In genomic region chr2:160465406-160465805, GRCh38 we compare ENCODE assay signal across 18 cellular contexts. TPM values are rescaled to one million over a fixed set of nuclear protein-coding genes. Genes with fewer than 3 reads are reported as not detected.
A peak's percentile ranks its signal among the peaks of the same experiment; 100 is the strongest.
DNase-seq lines count a peak whose midpoint lies in the region; ATAC-seq and TF ChIP-seq lines count a peak whose summit lies in the region.
"Had no signal": no experiment of that assay in that cellular context is flagged by ENCODE, and none has a peak within 500 bp of the region (broad histone marks: within the 10 kb centered on the region; RNA-seq: fewer than 3 reads in every experiment).

No MANE protein-coding gene starts in this region.

- CTCF ChIA-PET in T-cell (lab: Charles Lee), result interaction anchor here in 1 of 2 donors (0.6 to 1.5 kb wide), 2 partner anchors 21 to 72 kb away, joined by 3 to 4 read pairs; no protein-coding TSS in a partner anchor

- TF ChIP-seq POLR2A in gastroesophageal sphincter (IDR thresholded peaks at IDR 0.05), result no peak

- no peaks in the 10 kb centered on the region for H3K9me3 Mint-ChIP-seq in activated naive CD4-positive, alpha-beta T cell treated with anti-CD3 and anti-CD28 coated beads, Interleukin-2, amount 50 U/mL, for 24 hours
- H3K9me3 Mint-ChIP-seq in T-cell, result no peaks in the 10 kb centered on the region
- H3K9me3 Mint-ChIP-seq in stimulated activated naive CD8-positive, alpha-beta T cell treated with anti-CD3 and anti-CD28 coated beads, Interleukin-15, amount 100 ng/mL, for 72 hours, result no peaks in the 10 kb centered on the region

- H3K4me1 ChIP-seq in gastroesophageal sphincter, result peaks cover 6 to 80% (median 16%) of the 10 kb centered on the region in 3 donors
- H3K4me1 ChIP-seq: prostate gland had no signal

- no peaks in the 10 kb centered on the region for H3K27me3 ChIP-seq in gastroesophageal sphincter
- H3K27me3 ChIP-seq: cardiac muscle cell, stomach had no signal

- TF ChIP-seq CTCF in gastroesophageal sphincter (IDR thresholded peaks at IDR 0.05), result no peak

- H3K36me3 ChIP-seq in gastroesophageal sphincter, result no peaks in the 10 kb centered on the region
- H3K36me3 ChIP-seq: cardiac muscle cell, prostate gland, stomach had no signal

- H3K4me3 ChIP-seq in gastroesophageal sphincter, result no peak overlapping the region
- H3K4me3 ChIP-seq: cardiac muscle cell, prostate gland, stomach had no signal

- peak overlapping the region in 2 of 4 donors; percentile 18 to 54 for H3K27ac ChIP-seq in gastroesophageal sphincter
- H3K27ac ChIP-seq: cardiac muscle cell, prostate gland had no signal

- H3K4me3 Mint-ChIP-seq in activated naive CD4-positive, alpha-beta T cell treated with anti-CD3 and anti-CD28 coated beads, Interleukin-2, amount 50 U/mL, for 24 hours, result peak overlapping the region; percentile 64
- peak overlapping the region in 1 of 3 donors; percentile 49 for H3K4me3 Mint-ChIP-seq in T-cell
- H3K4me3 Mint-ChIP-seq in stimulated activated naive CD8-positive, alpha-beta T cell treated with anti-CD3 and anti-CD28 coated beads, Interleukin-15, amount 100 ng/mL, for 72 hours, result no peak overlapping the region
- H3K4me3 Mint-ChIP-seq: activated CD8-positive, alpha-beta memory T cell treated with anti-CD3 and anti-CD28 coated beads, Interleukin-2, amount 10 ng/mL, durations not matched to agents 7 days and 5 days; activated naive CD8-positive, alpha-beta T cell treated with anti-CD3 and anti-CD28 coated beads, Interleukin-2, amount 10 ng/mL, durations not matched to agents 7 days and 5 days had no signal

- peaks cover 6% of the 10 kb centered on the region for H3K36me3 Mint-ChIP-seq in activated naive CD4-positive, alpha-beta T cell treated with anti-CD3 and anti-CD28 coated beads, Interleukin-2, amount 50 U/mL, for 24 hours
- H3K36me3 Mint-ChIP-seq in T-cell, result peaks cover 5% of the 10 kb centered on the region

- peak; percentile 33 to 74 (median 52) for ATAC-seq in T-cell (replicated peaks in 1 of 4)
- peak; percentile 48 for ATAC-seq in gastroesophageal sphincter
- ATAC-seq in stimulated activated naive CD8-positive, alpha-beta T cell treated with anti-CD3 and anti-CD28 coated beads, Interleukin-15, amount 100 ng/mL, for 72 hours, result peak; percentile 87
- ATAC-seq: activated CD8-positive, alpha-beta memory T cell treated with anti-CD3 and anti-CD28 coated beads, Interleukin-2, amount 10 ng/mL, durations not matched to agents 7 days and 5 days had no signal

- WGBS in gastroesophageal sphincter (ENCODE audit: low coverage in 1 of 2), 2 donors, result 100% methylated on average over 1 to 2 of the region's 3 CpGs

- no peak for DNase-seq in activated naive CD4-positive, alpha-beta T cell treated with anti-CD3 and anti-CD28 coated beads, Interleukin-2, amount 50 U/mL, for 16 hours
- DNase-seq in T-cell (no peak), GM19238 (ENCODE audit: insufficient read length, low spot score) (no peak), NCI-H446 treated with DMSO at 0.1 percent for 48 hours (lab: John Stamatoyannopoulos, UW) (no peak)
- no peak for DNase-seq in stimulated activated naive CD8-positive, alpha-beta T cell treated with anti-CD3 and anti-CD28 coated beads, Interleukin-15, amount 100 ng/mL, for 72 hours
- no peak for DNase-seq in effector CD4-positive, alpha-beta T cell
- DNase-seq: activated CD8-positive, alpha-beta memory T cell treated with anti-CD3 and anti-CD28 coated beads, Interleukin-2, amount 10 ng/mL, durations not matched to agents 7 days and 5 days; activated naive CD8-positive, alpha-beta T cell treated with anti-CD3 and anti-CD28 coated beads, Interleukin-2, amount 10 ng/mL, durations not matched to agents 7 days and 5 days; GF-D8; KG1; NCI-H1105; stimulated activated CD4-positive, alpha-beta T cell treated with anti-CD3 and anti-CD28 coated beads, Interleukin-12 subunit alpha, Interleukin-12 subunit beta, amount 100 ng/mL, for 4 hours; stomach; SW 1271 had no signal

- H3K4me1 Mint-ChIP-seq in activated naive CD4-positive, alpha-beta T cell treated with anti-CD3 and anti-CD28 coated beads, Interleukin-2, amount 50 U/mL, for 24 hours, result peaks cover 93% of the 10 kb centered on the region
- H3K4me1 Mint-ChIP-seq in T-cell, result peaks cover 79 to 90% (median 90%) of the 10 kb centered on the region in 3 donors
- peaks cover 59% of the 10 kb centered on the region for H3K4me1 Mint-ChIP-seq in stimulated activated naive CD8-positive, alpha-beta T cell treated with anti-CD3 and anti-CD28 coated beads, Interleukin-15, amount 100 ng/mL, for 72 hours

- POLR2A ChIA-PET in T-cell (lab: Charles Lee), result no interaction called here

- H3K9me3 ChIP-seq in gastroesophageal sphincter, result no peaks in the 10 kb centered on the region
- H3K9me3 ChIP-seq: prostate gland, stomach had no signal

- no peak for TF ChIP-seq EP300 in gastroesophageal sphincter (IDR thresholded peaks at IDR 0.05)

- peak overlapping the region; percentile 93 for H3K27ac Mint-ChIP-seq in activated naive CD4-positive, alpha-beta T cell treated with anti-CD3 and anti-CD28 coated beads, Interleukin-2, amount 50 U/mL, for 24 hours
- peak overlapping the region; percentile 29 to 69 for H3K27ac Mint-ChIP-seq in T-cell
- peak overlapping the region; percentile 13 to 79 for H3K27ac Mint-ChIP-seq in stimulated activated naive CD8-positive, alpha-beta T cell treated with anti-CD3 and anti-CD28 coated beads, Interleukin-15, amount 100 ng/mL, for 72 hours
- H3K27ac Mint-ChIP-seq: activated CD8-positive, alpha-beta memory T cell treated with anti-CD3 and anti-CD28 coated beads, Interleukin-2, amount 10 ng/mL, durations not matched to agents 7 days and 5 days; activated naive CD8-positive, alpha-beta T cell treated with anti-CD3 and anti-CD28 coated beads, Interleukin-2, amount 10 ng/mL, durations not matched to agents 7 days and 5 days had no signal

- H3K27me3 Mint-ChIP-seq in activated naive CD4-positive, alpha-beta T cell treated with anti-CD3 and anti-CD28 coated beads, Interleukin-2, amount 50 U/mL, for 24 hours, result no peaks in the 10 kb centered on the region
- no peaks in the 10 kb centered on the region for H3K27me3 Mint-ChIP-seq in T-cell
- H3K27me3 Mint-ChIP-seq in stimulated activated naive CD8-positive, alpha-beta T cell treated with anti-CD3 and anti-CD28 coated beads, Interleukin-15, amount 100 ng/mL, for 72 hours, result no peaks in the 10 kb centered on the region
- H3K27me3 Mint-ChIP-seq: activated CD8-positive, alpha-beta memory T cell treated with anti-CD3 and anti-CD28 coated beads, Interleukin-2, amount 10 ng/mL, durations not matched to agents 7 days and 5 days; activated naive CD8-positive, alpha-beta T cell treated with anti-CD3 and anti-CD28 coated beads, Interleukin-2, amount 10 ng/mL, durations not matched to agents 7 days and 5 days had no signal

RNA-seq across cellular contexts. Expression of gene RBMS1, which starts 28.2 kb away (rescaled TPM):
- 100 to 1,000 TPM in 3 of 5 donors, 10 to 100 TPM in 2; 94.2 to 137 (median 105) TPM for total RNA-seq in T-cell
- total RNA-seq in gastroesophageal sphincter, result 100 to 1,000 TPM in 1 of 4 donors, 10 to 100 TPM in 3; 86.0 to 110 (median 91.5) TPM
